Comparison of ENCODE assay signal across 1 cellular context in genomic region chr6:158568549-158568948, GRCh38.
TF ChIP-seq lines count a peak whose summit lies in the region.

No MANE protein-coding gene starts in this region.

TF ChIP-seq in H1, 55 proteins besides CTCF, POLR2A, EP300 and RAD21:
- TF ChIP-seq CREB1 (IDR thresholded peaks at IDR 0.05) (no peak), NRF1 (IDR thresholded peaks at IDR 0.05; ENCODE audit: low read depth, low read length) (no peak), CTBP2 (IDR thresholded peaks at IDR 0.05; ENCODE audit: borderline replicate concordance, insufficient read depth, insufficient read length, low read length) (no peak), TAF7 (optimal IDR thresholded peaks at IDR 0.05; ENCODE audit: borderline replicate concordance, low read depth, low read length) (no peak), KDM4A (IDR thresholded peaks at IDR 0.05; ENCODE audit: low read depth, low read length, severe bottlenecking) (no peak), BRCA1 (IDR thresholded peaks at IDR 0.05; ENCODE audit: low read depth, low read length) (no peak), ASH2L (IDR thresholded peaks at IDR 0.05; ENCODE audit: low read length) (no peak), YY1 (IDR thresholded peaks at IDR 0.05; ENCODE audit: low read depth, low read length) (no peak), SP2 (IDR thresholded peaks at IDR 0.05; ENCODE audit: low read length) (no peak), CBX8 (IDR thresholded peaks at IDR 0.05; ENCODE audit: borderline replicate concordance, low read depth, low read length) (no peak), RNF2 (IDR thresholded peaks at IDR 0.05; ENCODE audit: borderline replicate concordance, low read depth, low read length, missing control alignments, poor library complexity, severe bottlenecking) (no peak), POLR2AphosphoS5 (IDR thresholded peaks at IDR 0.05; ENCODE audit: low read depth, low read length) (no peak), MAFK (IDR thresholded peaks at IDR 0.05; ENCODE audit: low read depth, low read length) (no peak), KDM5A (IDR thresholded peaks at IDR 0.05; ENCODE audit: low read length) (no peak)
- TF ChIP-seq, protein P1, sequence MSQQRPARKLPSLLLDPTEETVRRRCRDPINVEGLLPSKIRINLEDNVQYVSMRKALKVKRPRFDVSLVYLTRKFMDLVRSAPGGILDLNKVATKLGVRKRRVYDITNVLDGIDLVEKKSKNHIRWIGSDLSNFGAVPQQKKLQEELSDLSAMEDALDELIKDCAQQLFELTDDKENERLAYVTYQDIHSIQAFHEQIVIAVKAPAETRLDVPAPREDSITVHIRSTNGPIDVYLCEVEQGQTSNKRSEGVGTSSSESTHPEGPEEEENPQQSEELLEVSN (IDR thresholded peaks at IDR 0.05): no peak
- TF ChIP-seq, protein P2, sequence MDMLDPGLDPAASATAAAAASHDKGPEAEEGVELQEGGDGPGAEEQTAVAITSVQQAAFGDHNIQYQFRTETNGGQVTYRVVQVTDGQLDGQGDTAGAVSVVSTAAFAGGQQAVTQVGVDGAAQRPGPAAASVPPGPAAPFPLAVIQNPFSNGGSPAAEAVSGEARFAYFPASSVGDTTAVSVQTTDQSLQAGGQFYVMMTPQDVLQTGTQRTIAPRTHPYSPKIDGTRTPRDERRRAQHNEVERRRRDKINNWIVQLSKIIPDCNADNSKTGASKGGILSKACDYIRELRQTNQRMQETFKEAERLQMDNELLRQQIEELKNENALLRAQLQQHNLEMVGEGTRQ (IDR thresholded peaks at IDR 0.05; ENCODE audit: low read length): no peak
